ENCODE assay signal across 1 cellular context in genomic region chr13:49587311-49587847, GRCh38.
TF ChIP-seq lines count a peak whose summit lies in the region.

No MANE protein-coding gene starts in this region.

TF ChIP-seq in liver, 16 proteins besides CTCF, POLR2A, EP300 and RAD21 (continued from another document):
- TF ChIP-seq ZBTB33 (IDR thresholded peaks at IDR 0.05) (no peak), NR2F2 (IDR thresholded peaks at IDR 0.05) (no peak), EGR1 (IDR thresholded peaks at IDR 0.05; ENCODE audit: low read depth in 2 of 2) (no peak), YY1 (IDR thresholded peaks at IDR 0.05) (no peak), GABPA (IDR thresholded peaks at IDR 0.05 in 1 of 2, conservative IDR thresholded peaks at IDR 0.05 in 1 of 2) (no peak)
